Comparison of ENCODE assay signal across 18 cellular contexts in the genomic region with DNA sequence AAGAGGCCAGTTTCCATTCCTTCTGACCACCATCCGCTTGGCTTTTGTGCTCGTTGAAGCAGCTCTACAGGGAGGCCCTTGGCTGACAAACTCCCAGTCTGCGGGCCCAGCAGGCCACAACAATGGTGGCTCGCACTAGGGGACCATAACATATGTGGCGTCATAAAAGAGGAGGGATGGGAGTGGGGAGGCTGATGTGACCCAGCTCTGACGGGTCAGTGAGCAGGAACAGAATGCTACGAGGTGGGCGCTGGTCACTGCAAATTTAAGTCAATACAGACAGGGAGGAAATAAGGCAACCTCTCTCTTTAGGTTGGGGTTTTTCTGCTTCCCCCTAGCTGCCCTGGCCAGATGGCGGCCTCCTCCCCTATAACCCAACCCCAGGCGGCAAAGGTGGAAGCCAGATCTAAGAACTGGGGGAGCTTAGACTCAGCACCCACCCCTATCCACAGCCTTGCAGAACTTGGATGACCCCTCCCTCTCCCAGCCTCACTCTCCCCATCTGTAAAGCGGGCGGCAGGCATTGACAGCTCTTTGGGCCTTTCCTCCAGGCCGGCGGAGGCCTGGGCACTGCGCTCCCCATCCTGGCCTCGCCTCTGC. TPM values are rescaled to one million over a fixed set of nuclear protein-coding genes. Genes with fewer than 3 reads are reported as not detected.
A peak's percentile ranks its signal among the peaks of the same experiment; 100 is the strongest.
DNase-seq lines count a peak whose midpoint lies in the region; ATAC-seq and TF ChIP-seq lines count a peak whose summit lies in the region.
"Had no signal": no experiment of that assay in that cellular context is flagged by ENCODE, and none has a peak within 500 bp of the region (broad histone marks: within the 10 kb centered on the region; RNA-seq: fewer than 3 reads in every experiment).

No MANE protein-coding gene starts in this region.

- no peaks in the 10 kb centered on the region for H3K79me2 ChIP-seq in trophoblast cell (ENCODE audit: control insufficient read depth, insufficient read depth, low read length, poor library complexity)
- H3K79me2 ChIP-seq: parathyroid adenoma had no signal

- H2BK120ac ChIP-seq in trophoblast cell (ENCODE audit: insufficient read depth, low read length, poor library complexity), result no peak overlapping the region

- no peak overlapping the region for H3K14ac ChIP-seq in trophoblast cell (ENCODE audit: low read length)

- H3K27ac ChIP-seq in VCaP (peak overlapping the region; percentile 62; the same call in 1 of the 2 replicates), iPS DF 6.9 (ENCODE audit: low read length) (no peak overlapping the region), trophoblast cell (ENCODE audit: low read depth, low read length) (no peak overlapping the region)
- H3K27ac ChIP-seq: colonic mucosa, parathyroid adenoma, transverse colon had no signal

- H4K12ac ChIP-seq in trophoblast cell (ENCODE audit: low read depth, low read length), result no peak overlapping the region

- H3K18ac ChIP-seq in trophoblast cell (ENCODE audit: low read length), result no peak overlapping the region

- ATAC-seq in HG03097 (IDR thresholded peaks at IDR 0.05; ENCODE audit: low FRiP score, unreplicated experiment), result no peak
- ATAC-seq in GM19328 (IDR thresholded peaks at IDR 0.05; ENCODE audit: unreplicated experiment), result no peak
- ATAC-seq: activated naive CD4-positive, alpha-beta T cell treated with anti-CD3 and anti-CD28 coated beads, Interleukin-2, amount 50 U/mL, for 72 hours had no signal

- H4K8ac ChIP-seq in trophoblast cell (ENCODE audit: low read depth, low read length), result no peak overlapping the region

- no peaks in the 10 kb centered on the region for H3K79me1 ChIP-seq in trophoblast cell (ENCODE audit: low read length)

- H3K9me3 ChIP-seq in iPS DF 6.9 (ENCODE audit: control insufficient read depth, insufficient read depth, low read length), result no peaks in the 10 kb centered on the region
- peaks cover 2% of the 10 kb centered on the region for H3K9me3 ChIP-seq in trophoblast cell (ENCODE audit: insufficient read depth, low read depth, low read length)
- H3K9me3 ChIP-seq: BE2C, colonic mucosa, transverse colon had no signal

- H4K91ac ChIP-seq in trophoblast cell (ENCODE audit: low read depth, low read length), result no peak overlapping the region

- TF ChIP-seq CTCF in VCaP (conservative IDR thresholded peaks at IDR 0.05), result no peak

- no peaks in the 10 kb centered on the region for H3K36me3 ChIP-seq in H7 (replicated peaks; ENCODE audit: control insufficient read depth, insufficient read depth, low read length)
- no peaks in the 10 kb centered on the region; the same call in 1 of the 2 replicates for H3K36me3 ChIP-seq in iPS DF 6.9 (ENCODE audit: control insufficient read depth, insufficient read depth, low read length)
- no peaks in the 10 kb centered on the region for H3K36me3 ChIP-seq in trophoblast cell (ENCODE audit: control insufficient read depth in 1 of 2, insufficient read depth in 2 of 2, low read length in 2 of 2)
- H3K36me3 ChIP-seq: BE2C, colonic mucosa, transverse colon had no signal

- no peak overlapping the region for H2BK5ac ChIP-seq in trophoblast cell (ENCODE audit: low read depth, low read length, poor library complexity)

- H3K4me2 ChIP-seq in trophoblast cell (ENCODE audit: low read length), result peak overlapping the region; percentile 75

- H3K4me3 ChIP-seq in H7 (ENCODE audit: insufficient read depth, low read depth, low read length) (peak overlapping the region; percentile 41; the same call in 1 of the 2 replicates), iPS DF 6.9 (ENCODE audit: low read length) (peak overlapping the region; percentile 80), trophoblast cell (ENCODE audit: low read depth, low read length) (no peak overlapping the region)
- H3K4me3 ChIP-seq: colonic mucosa had no signal

- no peak overlapping the region for H3K4ac ChIP-seq in trophoblast cell (ENCODE audit: low read depth, low read length)

- no peak overlapping the region for H2BK12ac ChIP-seq in trophoblast cell (ENCODE audit: low read length)

- H3K23ac ChIP-seq in trophoblast cell (ENCODE audit: low read length), result no peak overlapping the region

- peaks cover 31% of the 10 kb centered on the region for H3K27me3 ChIP-seq in H7 (ENCODE audit: control insufficient read depth, insufficient read depth, low read length)
- peaks cover 9% of the 10 kb centered on the region for H3K27me3 ChIP-seq in iPS DF 6.9 (ENCODE audit: control insufficient read depth, insufficient read depth, low read length)
- H3K27me3 ChIP-seq in trophoblast cell (ENCODE audit: insufficient read depth, low read length), result peaks cover 26% of the 10 kb centered on the region

- no peak overlapping the region for H2AK5ac ChIP-seq in trophoblast cell (ENCODE audit: low read length)

- DNase-seq in H7 (peak; percentile 77), iPS DF 6.9 (ENCODE audit: low read depth, low spot score) (no peak), trophoblast cell (no peak), COR-L47 (lab: John Stamatoyannopoulos, UW) (no peak), H4 (ENCODE audit: low spot score) (no peak)
- DNase-seq: activated CD4-positive, alpha-beta T cell treated with anti-CD3 and anti-CD28 coated beads for 1 hour; activated CD8-positive, alpha-beta memory T cell treated with anti-CD3 and anti-CD28 coated beads, Interleukin-2, amount 50 U/mL, for 48 hours; BE2C; colonic mucosa; NCI-H1105; SW 1271; transverse colon had no signal

- no peak overlapping the region for H2AFZ ChIP-seq in trophoblast cell (ENCODE audit: insufficient read depth, low read length, poor library complexity)
- H2AFZ ChIP-seq: parathyroid adenoma had no signal

- H3K4me1 ChIP-seq in iPS DF 6.9 (ENCODE audit: control insufficient read depth, insufficient read depth, low read length) (0 out of 2 replicates have a peak, but pooled peaks cover 2% of the 10 kb centered on the region), trophoblast cell (ENCODE audit: control insufficient read depth in 1 of 2, insufficient read depth in 2 of 2, low read length in 2 of 2) (no peaks in the 10 kb centered on the region)
- H3K4me1 ChIP-seq: BE2C, colonic mucosa, parathyroid adenoma, transverse colon had no signal

- no peak overlapping the region for H3K9ac ChIP-seq in trophoblast cell (ENCODE audit: low read length)
- H3K9ac ChIP-seq: parathyroid adenoma had no signal

- WGBS in iPS DF 6.9 (ENCODE audit: insufficient coverage, insufficient read length), result no CpG with 5 or more reads among the region's 16 CpGs
- no CpG with 5 or more reads among the region's 16 CpGs for WGBS in trophoblast cell (ENCODE audit: extremely low coverage, insufficient coverage, insufficient read length)

RNA-seq across cellular contexts. Expression of a gene that starts 0.8 kb away (rescaled TPM):
- total RNA-seq in H7 (2014; rRNA removed; shearing (Covaris generic)), result 0.14 and 0.18 TPM in 2 replicates
- 0.04 and 0.10 TPM in 2 replicates for polyA plus RNA-seq in trophoblast cell (2013)
- not detected in 2 replicates for total RNA-seq in H4 (2014; rRNA removed; shearing (Covaris generic))
- total RNA-seq: activated naive CD4-positive, alpha-beta T cell treated with anti-CD3 and anti-CD28 coated beads, Interleukin-2, amount 50 U/mL, for 72 hours had no signal
- polyA plus RNA-seq: IgD-negative memory B cell had no signal

RNA-seq across cellular contexts. Expression of a gene that starts 46.5 kb away (rescaled TPM):
- total RNA-seq in H7 (2014; rRNA removed; shearing (Covaris generic)), result 30.4 and 46.2 TPM in 2 replicates
- 48.2 and 49.2 TPM in 2 replicates for polyA plus RNA-seq in trophoblast cell (2013)
- total RNA-seq in H4 (2014; rRNA removed; shearing (Covaris generic)), result 34.7 and 39.0 TPM in 2 replicates
